ENCODE assay signal across 1 cellular context in the genomic region with DNA sequence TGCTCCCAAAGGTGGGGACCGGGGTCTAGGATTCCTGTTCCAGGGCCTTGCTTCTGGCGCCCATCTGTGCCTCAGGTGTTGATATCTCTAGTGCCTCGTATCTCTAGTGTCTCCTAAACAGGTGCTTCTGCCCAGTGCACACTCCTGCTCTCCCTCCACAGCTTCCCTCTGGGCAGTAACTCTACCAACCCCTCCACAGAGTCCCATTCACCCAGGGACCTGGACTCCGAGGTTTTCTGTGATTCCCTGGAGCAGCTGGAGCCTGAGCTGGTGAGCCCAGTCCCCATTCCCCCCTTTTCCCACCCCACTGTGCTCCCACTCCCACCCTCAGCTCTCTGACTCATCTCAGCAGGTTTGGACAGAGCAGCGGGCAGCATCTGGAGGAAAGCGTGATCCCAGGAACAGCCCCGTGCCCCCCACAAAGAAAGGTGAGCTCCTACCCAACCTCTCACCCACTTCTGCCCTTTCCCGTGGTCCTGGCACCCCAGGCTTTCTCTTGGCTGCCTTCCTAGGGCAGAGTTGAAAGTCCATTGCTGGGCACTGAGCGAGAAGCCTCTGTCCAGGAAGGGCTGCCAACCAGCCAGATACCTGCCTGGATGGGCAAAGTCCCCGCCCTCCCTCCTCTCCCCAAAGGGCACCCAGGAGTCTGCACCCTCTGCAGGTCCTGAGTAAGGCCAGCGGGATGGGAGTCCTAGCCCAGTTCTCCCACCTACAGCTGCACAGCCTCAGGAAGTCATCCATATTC.
TF ChIP-seq lines count a peak whose summit lies in the region.

No MANE protein-coding gene starts in this region.

TF ChIP-seq in H1, 55 proteins besides CTCF, POLR2A, EP300 and RAD21:
- no peak for TF ChIP-seq EGR1 (IDR thresholded peaks at IDR 0.05; ENCODE audit: borderline replicate concordance, low read depth, low read length)
- TF ChIP-seq JUN (IDR thresholded peaks at IDR 0.05; ENCODE audit: low read depth, low read length) = no peak
- no peak for TF ChIP-seq KDM5A (IDR thresholded peaks at IDR 0.05; ENCODE audit: low read length)
- no peak for TF ChIP-seq CBX8 (IDR thresholded peaks at IDR 0.05; ENCODE audit: borderline replicate concordance, low read depth, low read length)
- no peak for TF ChIP-seq CHD2 (IDR thresholded peaks at IDR 0.05; ENCODE audit: low read length)
- TF ChIP-seq, protein P1, sequence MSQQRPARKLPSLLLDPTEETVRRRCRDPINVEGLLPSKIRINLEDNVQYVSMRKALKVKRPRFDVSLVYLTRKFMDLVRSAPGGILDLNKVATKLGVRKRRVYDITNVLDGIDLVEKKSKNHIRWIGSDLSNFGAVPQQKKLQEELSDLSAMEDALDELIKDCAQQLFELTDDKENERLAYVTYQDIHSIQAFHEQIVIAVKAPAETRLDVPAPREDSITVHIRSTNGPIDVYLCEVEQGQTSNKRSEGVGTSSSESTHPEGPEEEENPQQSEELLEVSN (IDR thresholded peaks at IDR 0.05) = no peak
- TF ChIP-seq BCL11A (IDR thresholded peaks at IDR 0.05; ENCODE audit: low read depth in 2 of 2, low read length in 2 of 2) = no peak
- no peak for TF ChIP-seq TEAD4 (IDR thresholded peaks at IDR 0.05; ENCODE audit: low read depth, low read length)
- TF ChIP-seq SIX5 (IDR thresholded peaks at IDR 0.05; ENCODE audit: low read depth, low read length) = no peak
- no peak for TF ChIP-seq SAP30 (IDR thresholded peaks at IDR 0.05; ENCODE audit: insufficient read depth, insufficient replicate concordance, low read length)
- TF ChIP-seq SP1 (IDR thresholded peaks at IDR 0.05; ENCODE audit: low read depth, low read length) = no peak
- TF ChIP-seq CHD1 (IDR thresholded peaks at IDR 0.05; ENCODE audit: low read depth, low read length) = no peak
- no peak for TF ChIP-seq ASH2L (IDR thresholded peaks at IDR 0.05; ENCODE audit: low read length)
- no peak for TF ChIP-seq RNF2 (IDR thresholded peaks at IDR 0.05; ENCODE audit: borderline replicate concordance, low read depth, low read length, missing control alignments, poor library complexity, severe bottlenecking)
- no peak for TF ChIP-seq SIRT6 (IDR thresholded peaks at IDR 0.05; ENCODE audit: low read length)
- no peak for TF ChIP-seq CREB1 (IDR thresholded peaks at IDR 0.05)
- no peak for TF ChIP-seq RXRA (IDR thresholded peaks at IDR 0.05; ENCODE audit: insufficient read depth, low read depth, low read length)
- TF ChIP-seq TAF7 (optimal IDR thresholded peaks at IDR 0.05; ENCODE audit: borderline replicate concordance, low read depth, low read length) = no peak
- TF ChIP-seq NRF1 (IDR thresholded peaks at IDR 0.05; ENCODE audit: low read depth, low read length) = no peak
- TF ChIP-seq, protein P2, sequence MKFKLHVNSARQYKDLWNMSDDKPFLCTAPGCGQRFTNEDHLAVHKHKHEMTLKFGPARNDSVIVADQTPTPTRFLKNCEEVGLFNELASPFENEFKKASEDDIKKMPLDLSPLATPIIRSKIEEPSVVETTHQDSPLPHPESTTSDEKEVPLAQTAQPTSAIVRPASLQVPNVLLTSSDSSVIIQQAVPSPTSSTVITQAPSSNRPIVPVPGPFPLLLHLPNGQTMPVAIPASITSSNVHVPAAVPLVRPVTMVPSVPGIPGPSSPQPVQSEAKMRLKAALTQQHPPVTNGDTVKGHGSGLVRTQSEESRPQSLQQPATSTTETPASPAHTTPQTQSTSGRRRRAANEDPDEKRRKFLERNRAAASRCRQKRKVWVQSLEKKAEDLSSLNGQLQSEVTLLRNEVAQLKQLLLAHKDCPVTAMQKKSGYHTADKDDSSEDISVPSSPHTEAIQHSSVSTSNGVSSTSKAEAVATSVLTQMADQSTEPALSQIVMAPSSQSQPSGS (IDR thresholded peaks at IDR 0.05; ENCODE audit: low read length) = no peak
TF ChIP-seq in H1: peak in this region for 0.
